Comparison of ENCODE assay signal across 1 cellular context in the genomic region with DNA sequence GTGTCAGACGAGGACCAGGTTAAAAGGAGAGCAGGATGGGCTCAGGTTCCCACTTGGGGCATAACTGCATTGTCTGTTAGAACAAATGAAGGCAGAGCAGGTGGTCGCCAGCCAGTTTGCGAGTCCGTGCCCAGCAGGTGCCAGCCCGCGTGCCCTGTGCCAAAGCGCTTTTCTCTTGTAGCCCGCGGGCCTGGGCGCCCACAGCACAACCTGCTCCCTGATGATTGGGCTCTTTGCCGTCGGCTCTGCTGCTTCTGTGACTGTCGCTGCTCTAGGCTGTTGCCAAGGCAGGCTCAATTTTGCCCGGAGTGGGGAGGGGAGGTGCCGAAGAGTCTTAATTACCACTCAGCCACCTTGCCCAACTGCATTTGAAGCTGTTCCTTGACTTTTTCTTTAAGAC.
TF ChIP-seq lines count a peak whose summit lies in the region.

No MANE protein-coding gene starts in this region.

TF ChIP-seq in H1, 55 proteins besides CTCF, POLR2A, EP300 and RAD21 (continued from another document):
- TF ChIP-seq, protein P1, sequence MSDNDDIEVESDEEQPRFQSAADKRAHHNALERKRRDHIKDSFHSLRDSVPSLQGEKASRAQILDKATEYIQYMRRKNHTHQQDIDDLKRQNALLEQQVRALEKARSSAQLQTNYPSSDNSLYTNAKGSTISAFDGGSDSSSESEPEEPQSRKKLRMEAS (IDR thresholded peaks at IDR 0.05), result 0 out of 2 replicates have a peak, but pooled peaks have one; percentile 12
